Comparison of ENCODE assay signal across 12 cellular contexts in the genomic region with DNA sequence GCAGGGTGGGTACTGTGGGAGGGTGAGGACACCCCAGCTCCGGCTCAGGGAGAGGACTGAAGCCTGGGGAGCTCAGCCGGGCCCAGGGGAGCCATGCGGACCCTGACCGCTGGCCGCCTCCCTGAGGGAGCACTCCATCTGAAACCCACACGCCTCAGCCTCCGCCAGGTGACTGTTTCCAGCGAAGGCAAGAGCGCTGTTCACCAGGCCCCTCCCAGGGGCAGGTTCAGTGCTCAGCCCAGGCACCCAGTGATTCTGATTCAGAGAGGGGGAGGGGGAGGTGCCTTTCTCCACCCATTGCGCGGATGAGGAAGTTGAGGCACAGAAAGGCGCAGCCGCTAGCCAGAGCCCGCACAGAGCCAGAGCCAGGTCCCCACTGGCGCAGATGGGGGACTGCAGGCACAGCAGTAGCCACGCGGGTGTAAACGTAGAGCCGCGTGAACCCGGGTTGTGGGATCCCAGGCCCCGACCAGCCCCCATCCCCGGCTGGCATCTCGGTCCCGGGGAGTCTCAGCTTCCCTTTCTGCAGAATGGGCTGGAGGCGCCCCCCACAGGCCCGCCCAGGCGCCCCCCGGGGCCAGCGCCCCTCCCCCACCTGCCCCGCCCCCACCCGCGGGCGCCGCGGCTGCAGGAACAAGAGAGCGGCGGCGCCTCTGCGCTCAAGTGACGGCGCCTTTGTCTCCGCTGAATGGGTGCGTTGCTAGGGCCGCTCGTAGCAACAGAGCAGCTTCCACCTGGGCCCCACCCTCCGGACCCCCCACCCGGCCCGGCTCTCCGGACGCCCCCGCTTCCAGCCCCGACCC. TPM values are rescaled to one million over a fixed set of nuclear protein-coding genes. Genes with fewer than 3 reads are reported as not detected.
DNase-seq lines count a peak whose midpoint lies in the region; ATAC-seq and TF ChIP-seq lines count a peak whose summit lies in the region.
"Had no signal": no experiment of that assay in that cellular context is flagged by ENCODE, and none has a peak within 500 bp of the region (broad histone marks: within the 10 kb centered on the region; RNA-seq: fewer than 3 reads in every experiment).

No MANE protein-coding gene starts in this region.

- H3K9me2 ChIP-seq in OCI-LY1 (ENCODE audit: low read depth, low read length) = no peaks in the 10 kb centered on the region

- H3K4me2 ChIP-seq in OCI-LY1 (ENCODE audit: low read length) = peak overlapping the region; percentile 61

- no peak overlapping the region for H3K27ac ChIP-seq in A673 (ENCODE audit: low read depth, low read length, poor library complexity, severe bottlenecking)
- H3K27ac ChIP-seq in OCI-LY1 (ENCODE audit: low read depth, low read length, poor library complexity, severe bottlenecking) = no peak overlapping the region
- H3K27ac ChIP-seq in iPS DF 6.9 (ENCODE audit: low read length) = no peak overlapping the region
- no peak overlapping the region for H3K27ac ChIP-seq in esophagus squamous epithelium
- H3K27ac ChIP-seq in body of pancreas = no peak overlapping the region

- DNase-seq in A673 (ENCODE audit: low spot score) (peak; percentile 36), H7 (peak; percentile 89), iPS DF 6.9 (ENCODE audit: low read depth, low spot score) (no peak), esophagus squamous epithelium (lab: John Stamatoyannopoulos, UW) (no peak), body of pancreas (no peak)
- DNase-seq in T-helper 2 cell treated with Interferon-gamma antibody and Interleukin-4, amounts not matched to agents 5 μg/mL and 100 μg/mL, for 36 hours (ENCODE audit: low spot score) = no peak
- DNase-seq: activated naive CD4-positive, alpha-beta T cell treated with Interleukin-2 at 50 U/mL for 16 hours; DND-41; NCI-H1694 treated with DMSO at 0.1 percent for 48 hours had no signal

- CTCF ChIA-PET in A673 (lab: Charles Lee) = no interaction called here

- intact Hi-C loops in A673 (cut with micrococcal nuclease; ENCODE audit: unreplicated experiment) = no loop called here
- intact Hi-C loops in esophagus squamous epithelium (cut with DNase I) = no loop called here
- intact Hi-C loops in body of pancreas (cut with DNase I) = no loop called here

- H2AFZ ChIP-seq in OCI-LY1 (ENCODE audit: low read length) = no peak overlapping the region

- H3K4me1 Mint-ChIP-seq in T-helper 2 cell treated with Interferon-gamma antibody and Interleukin-4, amounts not matched to agents 5 μg/mL and 100 μg/mL, for 36 hours (ENCODE audit: low read depth) = no peaks in the 10 kb centered on the region

- no peaks in the 10 kb centered on the region for H3K9me3 Mint-ChIP-seq in T-helper 2 cell treated with Interferon-gamma antibody and Interleukin-4, amounts not matched to agents 5 μg/mL and 100 μg/mL, for 36 hours

- H3K4me3 ChIP-seq in A673 (ENCODE audit: low read depth, low read length, poor library complexity, severe bottlenecking) (peak overlapping the region; percentile 39), H7 (ENCODE audit: insufficient read depth, low read depth, low read length) (peak overlapping the region; percentile 49), OCI-LY1 (ENCODE audit: low read depth, low read length, poor library complexity, severe bottlenecking) (peak overlapping the region; percentile 55), iPS DF 6.9 (ENCODE audit: low read length) (peak overlapping the region; percentile 23; the same call in 1 of the 2 replicates), esophagus squamous epithelium (peak overlapping the region in 2 of 4 donors; percentile 13 to 28), body of pancreas (no peak overlapping the region)
- H3K4me3 ChIP-seq: lung had no signal

- no peak for TF ChIP-seq POLR2A in esophagus squamous epithelium (IDR thresholded peaks at IDR 0.05)
- TF ChIP-seq POLR2A in body of pancreas (IDR thresholded peaks at IDR 0.05) = no peak

- no peaks in the 10 kb centered on the region for H3K36me3 Mint-ChIP-seq in T-helper 2 cell treated with Interferon-gamma antibody and Interleukin-4, amounts not matched to agents 5 μg/mL and 100 μg/mL, for 36 hours (ENCODE audit: low read depth)

- H3K27ac Mint-ChIP-seq in T-helper 2 cell treated with Interferon-gamma antibody and Interleukin-4, amounts not matched to agents 5 μg/mL and 100 μg/mL, for 36 hours = no peak overlapping the region

- no peaks in the 10 kb centered on the region for H3K79me2 ChIP-seq in OCI-LY1 (ENCODE audit: insufficient read depth, low read length)

- BruUV-seq in A673 (replicated peaks; lab: Mats Ljungman, UMichigan) = no TSS peak

- POLR2A ChIA-PET in A673 (lab: Charles Lee; ENCODE audit: low non-redundant PET) = no interaction called here

- ATAC-seq in GM19467 (IDR thresholded peaks at IDR 0.05; ENCODE audit: unreplicated experiment) (no peak), body of pancreas (no peak)

- no peaks in the 10 kb centered on the region for H4K20me1 ChIP-seq in OCI-LY1 (ENCODE audit: insufficient read depth, low read length)

- H3K9me3 ChIP-seq in A673 (ENCODE audit: low read depth, low read length, poor library complexity, severe bottlenecking) = no peaks in the 10 kb centered on the region
- H3K9me3 ChIP-seq in OCI-LY1 (ENCODE audit: low read length) = no peaks in the 10 kb centered on the region
- H3K9me3 ChIP-seq in iPS DF 6.9 (ENCODE audit: control insufficient read depth, insufficient read depth, low read length) = no peaks in the 10 kb centered on the region
- no peaks in the 10 kb centered on the region for H3K9me3 ChIP-seq in esophagus squamous epithelium
- no peaks in the 10 kb centered on the region for H3K9me3 ChIP-seq in body of pancreas

- no peaks in the 10 kb centered on the region for H3F3A ChIP-seq in OCI-LY1 (ENCODE audit: insufficient read depth, low read length)

- H3K9ac ChIP-seq in OCI-LY1 (ENCODE audit: low read length) = peak overlapping the region; percentile 9; the same call in 1 of the 2 replicates

- peaks cover 12% of the 10 kb centered on the region for H3K27me3 Mint-ChIP-seq in T-helper 2 cell treated with Interferon-gamma antibody and Interleukin-4, amounts not matched to agents 5 μg/mL and 100 μg/mL, for 36 hours (ENCODE audit: low read depth)

- no peaks in the 10 kb centered on the region for H3K36me3 ChIP-seq in A673 (ENCODE audit: insufficient read depth, low read length, poor library complexity, severe bottlenecking)
- no peaks in the 10 kb centered on the region for H3K36me3 ChIP-seq in H7 (replicated peaks; ENCODE audit: control insufficient read depth, insufficient read depth, low read length)
- H3K36me3 ChIP-seq in OCI-LY1 (ENCODE audit: insufficient read depth, low read length) = no peaks in the 10 kb centered on the region
- H3K36me3 ChIP-seq in iPS DF 6.9 (ENCODE audit: control insufficient read depth, insufficient read depth, low read length) = no peaks in the 10 kb centered on the region
- H3K36me3 ChIP-seq in esophagus squamous epithelium = no peaks in the 10 kb centered on the region
- no peaks in the 10 kb centered on the region for H3K36me3 ChIP-seq in body of pancreas (replicated peaks in 1 of 2; ENCODE audit: insufficient read depth in 1 of 2, low read depth in 2 of 2)

- H3K4me1 ChIP-seq in A673 (ENCODE audit: insufficient read depth, low read length, poor library complexity, severe bottlenecking) (peaks cover 19% of the 10 kb centered on the region), OCI-LY1 (ENCODE audit: insufficient read depth, low read length, severe bottlenecking) (peaks cover 19% of the 10 kb centered on the region), iPS DF 6.9 (ENCODE audit: control insufficient read depth, insufficient read depth, low read length) (peaks cover 13% of the 10 kb centered on the region), esophagus squamous epithelium (peaks cover 0 to 11% (median 8%) of the 10 kb centered on the region in 3 donors), body of pancreas (peaks cover 5% of the 10 kb centered on the region)

- no CpG with 5 or more reads among the region's 53 CpGs for WGBS in iPS DF 6.9 (ENCODE audit: insufficient coverage, insufficient read length)
- 0% methylated on average over 1 of the region's 53 CpGs; no CpG with 5 or more reads in 1 of the 2 donors for WGBS in esophagus squamous epithelium, 2 donors
- WGBS in body of pancreas, 2 donors = 14 to 16% methylated on average over 6 to 30 of the region's 53 CpGs

- no peak for TF ChIP-seq CTCF in A673 (conservative IDR thresholded peaks at IDR 0.05; ENCODE audit: low read depth, low read length)
- no peak; the same call in 1 of the 2 replicates for TF ChIP-seq CTCF in OCI-LY1 (IDR thresholded peaks at IDR 0.05; ENCODE audit: low read length)
- TF ChIP-seq CTCF in esophagus squamous epithelium (IDR thresholded peaks at IDR 0.05) = no peak
- TF ChIP-seq CTCF in body of pancreas (IDR thresholded peaks at IDR 0.05) = no peak

- H3K27me3 ChIP-seq in A673 (replicated peaks; ENCODE audit: insufficient read depth, low read depth, low read length, poor library complexity) = no peaks in the 10 kb centered on the region
- H3K27me3 ChIP-seq in H7 (ENCODE audit: control insufficient read depth, insufficient read depth, low read length) = peaks cover 38% of the 10 kb centered on the region
- no peaks in the 10 kb centered on the region for H3K27me3 ChIP-seq in OCI-LY1 (ENCODE audit: insufficient read depth, low read length)
- no peaks in the 10 kb centered on the region; the same call in 1 of the 2 replicates for H3K27me3 ChIP-seq in iPS DF 6.9 (ENCODE audit: control insufficient read depth, insufficient read depth, low read length)
- peaks cover 2 to 92% (median 6%) of the 10 kb centered on the region in 4 donors for H3K27me3 ChIP-seq in esophagus squamous epithelium
- H3K27me3 ChIP-seq in body of pancreas = peaks cover 0 to 8% of the 10 kb centered on the region in 2 donors

- H3K4me3 Mint-ChIP-seq in T-helper 2 cell treated with Interferon-gamma antibody and Interleukin-4, amounts not matched to agents 5 μg/mL and 100 μg/mL, for 36 hours = no peak overlapping the region

RNA-seq across cellular contexts. Expression of gene ADGRD2, which starts 27.2 kb away (rescaled TPM):
- total RNA-seq in A673 (2021) = not detected in 2 replicates
- not detected in 2 replicates for total RNA-seq in H7 (2014; rRNA removed; shearing (Covaris generic))
- under 1 TPM in 1 of 4 donors, not detected in 3; 0.35 TPM for total RNA-seq in esophagus squamous epithelium
- not detected for total RNA-seq in body of pancreas
- total RNA-seq: lung had no signal

RNA-seq across cellular contexts. Expression of gene NR5A1, which starts 29.8 kb away (rescaled TPM):
- total RNA-seq in A673 (2021) (not detected in 2 replicates), esophagus squamous epithelium (not detected), body of pancreas (not detected)
- 0.30 and 0.73 TPM in 2 replicates for total RNA-seq in H7 (2014; rRNA removed; shearing (Covaris generic))

Comparison
In these comparisons a context has a peak if more than half of its experiments do, and no peak if none do; other contexts are left out.
1. DNase-seq: peak in A673 (single experiment) and H7 (single experiment); none in iPS DF 6.9 (single experiment), T-helper 2 cell treated with Interferon-gamma antibody and Interleukin-4, amounts not matched to agents 5 μg/mL and 100 μg/mL, for 36 hours (single experiment), esophagus squamous epithelium (single experiment) and body of pancreas (0 of 4).
2. H3K4me3 ChIP-seq: peak in A673 (single experiment), H7 (single experiment), OCI-LY1 (single experiment) and iPS DF 6.9 (single experiment); none in body of pancreas (0 of 2).